In genomic region chr9:79778581-79778980, GRCh38 we compare ENCODE assay signal across 9 cellular contexts.
"Had no signal": no experiment of that assay in that cellular context is flagged by ENCODE, and none has a peak within 500 bp of the region (broad histone marks: within the 10 kb centered on the region; RNA-seq: fewer than 3 reads in every experiment).

No MANE protein-coding gene starts in this region.

- H3K4me3 ChIP-seq: GM23248, GM23338, HAP-1 had no signal

- H3K9ac ChIP-seq: GM23248 had no signal

- H3K9me3 Mint-ChIP-seq: GM23338, H9, HFFc6 had no signal

- H3K36me3 ChIP-seq: HAP-1 had no signal

- H3K9me3 ChIP-seq: HAP-1 had no signal

- ATAC-seq: GM23338, HCT116 had no signal

- H3K4me3 Mint-ChIP-seq: GM23338, H9, HFFc6 had no signal

- H3K27ac Mint-ChIP-seq: GM23338, H9, HFFc6 had no signal

- H3K4me1 ChIP-seq: HAP-1 had no signal

- DNase-seq: GM23248, GOT3, H7, H9, HCEC 1CT, HFFc6 had no signal

- H3K4me2 ChIP-seq: GM23338 had no signal

- H2AFZ ChIP-seq: GM23248, GM23338 had no signal

- H3K27ac ChIP-seq: GM23248 had no signal
